34 cellular contexts compared by ENCODE assay signal in genomic region chr3:124448954-124449353, GRCh38.
"Had no signal": no experiment of that assay in that cellular context is flagged by ENCODE, and none has a peak within 500 bp of the region (broad histone marks: within the 10 kb centered on the region; RNA-seq: fewer than 3 reads in every experiment).

No MANE protein-coding gene starts in this region.

- H3K36me3 ChIP-seq: MG63 had no signal

- H3K9me3 ChIP-seq: MG63 had no signal

- H3K4me3 ChIP-seq: MG63 had no signal

- DNase-seq: Karpas-422, Kasumi-1, MG63, MM.1S, MV-4-11, NCI-H1048, NCI-H1092, NCI-H1092 treated with DMSO at 0.1 percent for 48 hours, NCI-H1105, NCI-H1105 treated with DMSO at 0.1 percent for 48 hours, NCI-H1417, NCI-H1417 treated with DMSO at 0.1 percent for 48 hours, NCI-H1436, NCI-H1436 treated with DMSO at 0.1 percent for 48 hours, NCI-H146, NCI-H1694, NCI-H1694 treated with DMSO at 0.1 percent for 48 hours, NCI-H187, NCI-H187 treated with DMSO at 0.1 percent for 48 hours, NCI-H1930, NCI-H2029, NCI-H2029 treated with DMSO at 0.1 percent for 48 hours, NCI-H2081, NCI-H2081 treated with DMSO at 0.1 percent for 48 hours, NCI-H2107, NCI-H2171, NCI-H2171 treated with DMSO at 0.1 percent for 48 hours, NCI-H2227 treated with DMSO at 0.1 percent for 48 hours, NCI-H226, NCI-H345, NCI-H446, NCI-H446 treated with DMSO at 0.1 percent for 48 hours, NCI-H510A had no signal

- H3K27ac ChIP-seq: KMS-11 had no signal
